ENCODE assay signal across 8 cellular contexts in genomic region chr17:47225436-47225858, GRCh38. TPM values are rescaled to one million over a fixed set of nuclear protein-coding genes. Genes with fewer than 3 reads are reported as not detected.
DNase-seq lines count a peak whose midpoint lies in the region; ATAC-seq, FAIRE-seq and TF ChIP-seq lines count a peak whose summit lies in the region.

No MANE protein-coding gene starts in this region.

- H3K4me1 Mint-ChIP-seq in HFFc6 (ENCODE audit: low read depth), result peaks cover 54% of the 10 kb centered on the region

- 18% methylated on average over 2 of the region's 3 CpGs for WGBS in K562 (ENCODE audit: insufficient coverage, low coverage, missing lambda C conversion rate)

- H3K4me3 Mint-ChIP-seq in HFFc6, result peak overlapping the region; percentile 74

- H3K27ac ChIP-seq in K562 (ENCODE audit: extremely low read depth, low read depth, low read length) (peak overlapping the region; percentile 60; the same call in 2 of the 3 replicates), temporal lobe (ENCODE audit: low read depth, low read length) (peak overlapping the region; percentile 23)

- BruUV-seq in K562 (replicated peaks; lab: Mats Ljungman, UMichigan), result TSS peak; percentile 14

- no peaks in the 10 kb centered on the region for H3K27me3 ChIP-seq in K562 (ENCODE audit: control insufficient read depth in 2 of 2, insufficient read depth in 2 of 2, low read length in 2 of 2)

- no peak for TF ChIP-seq RAD21 in K562 (CRISPR knock-in tag; conservative IDR thresholded peaks at IDR 0.05 in 1 of 2, IDR thresholded peaks at IDR 0.05 in 1 of 2)

- H3K79me2 ChIP-seq in K562 (ENCODE audit: control insufficient read depth, insufficient read depth, low read length), result peaks cover 3% of the 10 kb centered on the region; the same call in 1 of the 3 replicates

- peaks cover 11 to 23% of the 10 kb centered on the region in 2 experiments; a peak in 3 of 5 replicates for H3K4me1 ChIP-seq in K562 (replicated peaks in 1 of 2; ENCODE audit: control insufficient read depth in 2 of 2, insufficient read depth in 2 of 2, low read length in 2 of 2)

- TF ChIP-seq EP300 in K562 (IDR thresholded peaks at IDR 0.05; ENCODE audit: low read length), result no peak

- H3K9ac ChIP-seq in K562 (ENCODE audit: insufficient read depth in 1 of 2, low read depth in 2 of 2, low read length in 2 of 2), result no peak overlapping the region

- in situ Hi-C loops in K562 (cut with MboI), result loop anchor here (10.0 kb wide), 1 partner anchor 389 kb away; no protein-coding TSS in a partner anchor

- peaks cover 41% of the 10 kb centered on the region for H3K36me3 ChIP-seq in K562 (ENCODE audit: control insufficient read depth, insufficient read depth, low read length)

- peak; percentile 72 for DNase-seq in HFFc6
- DNase-seq in K562 (ENCODE audit: extremely low read depth in 1 of 4, low spot score in 3 of 4), result peak in 1 of 4 experiments; percentile 68
- peak; percentile 90 for DNase-seq in kidney tubule cell (ENCODE audit: low spot score)
- DNase-seq in NOMO-1 (lab: John Stamatoyannopoulos, UW; ENCODE audit: unreplicated experiment in 2 of 2), result no peak
- DNase-seq in GM12892 (ENCODE audit: insufficient read length), result no peak
- DNase-seq in iPS-NIHi7 (ENCODE audit: extremely low spot score), result no peak

- TF ChIP-seq CTCF in HFFc6 (IDR thresholded peaks at IDR 0.05) (no peak), K562 (IDR thresholded peaks at IDR 0.05 in 2 of 3, conservative IDR thresholded peaks at IDR 0.05 in 1 of 3; ENCODE audit: insufficient read depth in 2 of 3, low read depth in 1 of 3, low read length in 3 of 3) (no peak)

- H3K27ac Mint-ChIP-seq in HFFc6, result peak overlapping the region; percentile 87

- H3K36me3 Mint-ChIP-seq in HFFc6 (ENCODE audit: low read depth), result peaks cover 6% of the 10 kb centered on the region

- POLR2A ChIA-PET in K562 (lab: Yijun Ruan, JAX), result interaction anchor here (1.0 to 1.4 kb wide), 3 partner anchors 17 to 424 kb away, joined by 3 to 5 read pairs (median 3); partner anchors contain the start of gene KPNB1

- no peak overlapping the region for H3K4me3 ChIP-seq in K562

- FAIRE-seq in K562 (lab: Jason Lieb, UNC), result peak; percentile 69
- FAIRE-seq in GM12892 (lab: Jason Lieb, UNC), result no peak

- no peak for TF ChIP-seq POLR2A in K562 (conservative IDR thresholded peaks at IDR 0.05)
- TF ChIP-seq POLR2A in GM12892 (IDR thresholded peaks at IDR 0.05; ENCODE audit: low read depth, low read length), result no peak

- H3K4me2 ChIP-seq in K562 (ENCODE audit: insufficient read depth, low read length), result no peak overlapping the region

- ATAC-seq in K562 (no peak), HG03439 (IDR thresholded peaks at IDR 0.05; ENCODE audit: unreplicated experiment) (no peak)

- no peaks in the 10 kb centered on the region for H4K20me1 ChIP-seq in K562 (replicated peaks; ENCODE audit: control insufficient read depth, insufficient read depth, low read length)

- no peaks in the 10 kb centered on the region for H3K9me1 ChIP-seq in K562 (ENCODE audit: control insufficient read depth, insufficient read depth, low read length)

- H3K27me3 Mint-ChIP-seq in HFFc6 (ENCODE audit: insufficient read depth), result peaks cover 5% of the 10 kb centered on the region

- CTCF ChIA-PET in K562 (lab: Yijun Ruan, JAX; ENCODE audit: low intra/inter-chr PET ratio), result no interaction called here

- intact Hi-C loops in K562 (cut with micrococcal nuclease), result no loop called here

- no peak overlapping the region for H2AFZ ChIP-seq in K562 (ENCODE audit: low read depth, low read length)

- H3K9me3 ChIP-seq in K562 (replicated peaks; ENCODE audit: control insufficient read depth, insufficient read depth, low read depth, low read length), result peaks cover 24% of the 10 kb centered on the region

- H3K9me3 Mint-ChIP-seq in HFFc6, result no peaks in the 10 kb centered on the region; the same call in 1 of the 2 replicates

TF ChIP-seq in K562, 482 proteins besides CTCF, POLR2A, EP300 and RAD21 (continues in another document):
- TF ChIP-seq ZNF561 (CRISPR knock-in tag; conservative IDR thresholded peaks at IDR 0.05), result no peak
- peak; percentile 80 for TF ChIP-seq HMBOX1 (IDR thresholded peaks at IDR 0.05)

RNA-seq across cellular contexts. Expression of gene MYL4, which starts 16.3 kb away (rescaled TPM):
- total RNA-seq in HFFc6 (2021; fragmentation: NEBNext Ultra II Directional; extraction: Animal tissue kit (Norgen Biotek cat#: 25700)), result not detected
- 69.7 and 135 TPM in 2 replicates for total RNA-seq in K562 (2011; cell fraction: chromatin; rRNA removed; ENCODE audit: low replicate concordance)
- 127 and 133 TPM in 2 replicates for total RNA-seq in K562 (2011; cell fraction: nucleolus; rRNA removed)
- 109 and 110 TPM in 2 replicates for total RNA-seq in K562 (2011; cell fraction: nucleoplasm; rRNA removed)
- total RNA-seq in K562 (2014; rRNA removed) (170 and 213 TPM in 2 replicates), K562 (2014; rRNA removed; fragmentation: Illumina TruSeq; extraction: Trizol) (83.5 and 117 TPM in 2 replicates), K562 (2015; rRNA removed; fragmentation: Illumina TruSeq; extraction: Trizol) (149 TPM in 2 replicates), K562 (2021) (177 and 183 TPM in 2 replicates), temporal lobe (0.49 TPM)
- polyA plus RNA-seq in K562 (2011; rRNA removed) (221 and 324 TPM in 2 replicates), K562 (2014; fragmentation: Illumina TruSeq; extraction: Trizol) (252 and 284 TPM in 2 replicates), K562 (2014; fragmentation: Nextera tagmentation; extraction: Ambion mirVana) (100 to 1,000 TPM; 287 to 423 TPM), K562 (2014; rRNA removed) (319 and 378 TPM in 2 replicates)
- 287 and 309 TPM in 2 replicates for polyA plus RNA-seq in K562 (2011; cell fraction: cytosol; rRNA removed)
- 346 and 397 TPM in 2 replicates for polyA plus RNA-seq in K562 (2011; cell fraction: nucleus; rRNA removed)
- polyA plus RNA-seq in K562 (2012), result 170 and 179 TPM in 2 replicates
- 90.7 and 106 TPM in 2 replicates for polyA minus RNA-seq in K562 (2011; rRNA and poly(A)+ RNA removed)
- 34.9 and 40.8 TPM in 2 replicates for polyA minus RNA-seq in K562 (2011; cell fraction: cytosol; rRNA and poly(A)+ RNA removed)
- 29.5 and 45.3 TPM in 2 replicates for polyA minus RNA-seq in K562 (2011; cell fraction: nucleus; rRNA and poly(A)+ RNA removed)
- 0.38 TPM for polyA plus RNA-seq in GM12892 (2012; ENCODE audit: missing spikeins)

RNA-seq across cellular contexts. Expression of gene ITGB3, which starts 28.2 kb away (rescaled TPM):
- 1 to 10 TPM; 2.2 to 4.1 (median 2.9) TPM for total RNA-seq in HFFc6 (2021; fragmentation: NEBNext Ultra II Directional; extraction: Animal tissue kit (Norgen Biotek cat#: 25700))
- total RNA-seq in K562 (2011; cell fraction: chromatin; rRNA removed; ENCODE audit: low replicate concordance), result 3.2 and 6.2 TPM in 2 replicates
- 2.8 and 4.7 TPM in 2 replicates for total RNA-seq in K562 (2011; cell fraction: nucleolus; rRNA removed)
- 3.4 and 4.4 TPM in 2 replicates for total RNA-seq in K562 (2011; cell fraction: nucleoplasm; rRNA removed)
- total RNA-seq in K562 (2014; rRNA removed), result 0.45 and 0.54 TPM in 2 replicates
- 0.47 and 0.99 TPM in 2 replicates for total RNA-seq in K562 (2014; rRNA removed; fragmentation: Illumina TruSeq; extraction: Trizol)
- 0.30 and 0.62 TPM in 2 replicates for total RNA-seq in K562 (2015; rRNA removed; fragmentation: Illumina TruSeq; extraction: Trizol)
- 0.84 and 0.92 TPM in 2 replicates for total RNA-seq in K562 (2021)
- 1.1 and 2.6 TPM in 2 replicates for polyA plus RNA-seq in K562 (2011; rRNA removed)
- polyA plus RNA-seq in K562 (2011; cell fraction: cytosol; rRNA removed), result 1.0 and 1.9 TPM in 2 replicates
- polyA plus RNA-seq in K562 (2011; cell fraction: nucleus; rRNA removed), result 0.95 and 3.2 TPM in 2 replicates
- polyA plus RNA-seq in K562 (2012), result 0.73 and 1.0 TPM in 2 replicates
- polyA plus RNA-seq in K562 (2014; fragmentation: Illumina TruSeq; extraction: Trizol), result 0.60 and 0.62 TPM in 2 replicates
- under 1 TPM in 1 of 2 experiments, not detected in 1; 0.08 TPM for polyA plus RNA-seq in K562 (2014; fragmentation: Nextera tagmentation; extraction: Ambion mirVana)
- 0.32 and 0.62 TPM in 2 replicates for polyA plus RNA-seq in K562 (2014; rRNA removed)
- polyA minus RNA-seq in K562 (2011; rRNA and poly(A)+ RNA removed), result 1.8 and 6.9 TPM in 2 replicates
- 0.64 and 3.1 TPM in 2 replicates for polyA minus RNA-seq in K562 (2011; cell fraction: cytosol; rRNA and poly(A)+ RNA removed)
- 1.2 and 1.6 TPM in 2 replicates for polyA minus RNA-seq in K562 (2011; cell fraction: nucleus; rRNA and poly(A)+ RNA removed)
- 0.98 TPM for total RNA-seq in temporal lobe
- 5.5 TPM for polyA plus RNA-seq in GM12892 (2012; ENCODE audit: missing spikeins)

RNA-seq across cellular contexts. Expression of gene CDC27, which starts 36.4 kb away (rescaled TPM):
- total RNA-seq in HFFc6 (2021; fragmentation: NEBNext Ultra II Directional; extraction: Animal tissue kit (Norgen Biotek cat#: 25700)), result 100 to 1,000 TPM; 144 to 202 (median 170) TPM
- 143 and 304 TPM in 2 replicates for total RNA-seq in K562 (2011; cell fraction: chromatin; rRNA removed; ENCODE audit: low replicate concordance)
- 50.0 and 59.6 TPM in 2 replicates for total RNA-seq in K562 (2011; cell fraction: nucleolus; rRNA removed)
- total RNA-seq in K562 (2011; cell fraction: nucleoplasm; rRNA removed), result 94.1 and 102 TPM in 2 replicates
- total RNA-seq in K562 (2014; rRNA removed) (79.5 and 81.0 TPM in 2 replicates), K562 (2014; rRNA removed; fragmentation: Illumina TruSeq; extraction: Trizol) (102 and 118 TPM in 2 replicates), K562 (2015; rRNA removed; fragmentation: Illumina TruSeq; extraction: Trizol) (83.0 and 94.1 TPM in 2 replicates), K562 (2021) (117 and 119 TPM in 2 replicates), temporal lobe (82.4 TPM)
- polyA plus RNA-seq in K562 (2011; rRNA removed) (119 and 155 TPM in 2 replicates), K562 (2014; fragmentation: Illumina TruSeq; extraction: Trizol) (94.1 and 104 TPM in 2 replicates), K562 (2014; fragmentation: Nextera tagmentation; extraction: Ambion mirVana) (10 to 100 TPM; 28.6 to 34.5 TPM), K562 (2014; rRNA removed) (41.9 and 48.3 TPM in 2 replicates)
- polyA plus RNA-seq in K562 (2011; cell fraction: cytosol; rRNA removed), result 67.7 and 77.1 TPM in 2 replicates
- 118 and 164 TPM in 2 replicates for polyA plus RNA-seq in K562 (2011; cell fraction: nucleus; rRNA removed)
- 36.5 and 85.2 TPM in 2 replicates for polyA plus RNA-seq in K562 (2012)
- 353 and 364 TPM in 2 replicates for polyA minus RNA-seq in K562 (2011; rRNA and poly(A)+ RNA removed)
- polyA minus RNA-seq in K562 (2011; cell fraction: cytosol; rRNA and poly(A)+ RNA removed), result 95.5 and 126 TPM in 2 replicates
- polyA minus RNA-seq in K562 (2011; cell fraction: nucleus; rRNA and poly(A)+ RNA removed), result 34.6 and 86.0 TPM in 2 replicates
- polyA plus RNA-seq in GM12892 (2012; ENCODE audit: missing spikeins), result 50.7 TPM

Comparison
In these comparisons a context has a peak if more than half of its experiments do, and no peak if none do; other contexts are left out.
1. DNase-seq: peak in HFFc6 (single experiment) and kidney tubule cell (single experiment); none in NOMO-1 (0 of 2), GM12892 (single experiment) and iPS-NIHi7 (single experiment).
2. RNA of gene MYL4, which starts 16.3 kb away (total RNA-seq): 69.7 to 213 TPM in K562; 0.49 TPM in temporal lobe (single experiment) and not detected in HFFc6; every median in the first group is over 10 times any median in the second.